8 cellular contexts compared by ENCODE assay signal in the genomic region with DNA sequence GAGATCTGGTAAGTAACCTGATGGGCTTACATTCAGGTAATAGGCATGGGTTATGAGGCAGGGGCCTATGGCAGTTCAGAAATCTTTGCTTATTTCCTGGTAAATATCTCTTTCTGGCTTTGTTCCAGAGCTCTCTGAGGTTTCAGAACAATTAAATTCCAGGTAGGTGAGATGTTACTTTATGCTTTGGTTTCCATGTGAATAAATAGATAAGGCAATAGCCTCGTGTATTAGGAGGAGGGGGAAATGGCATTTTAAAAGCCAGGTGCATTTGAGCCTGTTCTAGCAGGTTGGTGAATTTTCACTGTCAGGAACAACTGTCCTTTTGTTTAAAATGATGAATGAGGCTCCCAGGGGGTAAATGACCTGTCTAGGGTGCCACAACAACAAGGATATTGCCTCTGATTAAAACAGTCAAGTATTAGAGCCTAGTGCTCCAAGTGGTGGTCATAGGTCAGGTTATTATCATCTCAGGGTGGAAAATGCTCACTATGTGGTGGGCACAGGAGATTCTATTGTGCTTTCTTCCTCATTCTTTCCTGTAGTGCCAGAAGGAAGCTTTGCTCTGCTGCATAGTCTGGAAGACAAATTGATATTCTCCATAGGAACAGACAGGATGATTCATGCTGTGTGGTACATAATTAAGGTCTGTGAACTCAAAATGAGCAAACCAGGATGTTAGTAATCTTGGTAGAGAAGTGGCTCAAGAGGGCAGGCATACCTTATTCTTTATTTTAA.
DNase-seq lines count a peak whose midpoint lies in the region; ATAC-seq, FAIRE-seq and TF ChIP-seq lines count a peak whose summit lies in the region.

No MANE protein-coding gene starts in this region.

- no peak for ATAC-seq in HG02588 (IDR thresholded peaks at IDR 0.05; ENCODE audit: unreplicated experiment)

- DNase-seq in COLO829 (ENCODE audit: low spot score) = peak; percentile 80
- DNase-seq in M059J (ENCODE audit: low read depth) = peak; percentile 88
- peak; percentile 83 for DNase-seq in islet precursor cell
- no peak for DNase-seq in immature natural killer cell
- DNase-seq in frontal cortex (ENCODE audit: low spot score in 2 of 2) = no peak
- no peak for DNase-seq in osteocyte (ENCODE audit: extremely low spot score, unreplicated experiment)

- FAIRE-seq in frontal cortex (lab: Jason Lieb, UNC) = no peak

- no peak overlapping the region for H3K4me3 Mint-ChIP-seq in immature natural killer cell
- H3K4me3 Mint-ChIP-seq in osteocyte (ENCODE audit: unreplicated experiment) = no peak overlapping the region

- H3K27ac Mint-ChIP-seq in immature natural killer cell = no peak overlapping the region
- H3K27ac Mint-ChIP-seq in osteocyte (ENCODE audit: unreplicated experiment) = no peak overlapping the region

- H3K27me3 Mint-ChIP-seq in immature natural killer cell (ENCODE audit: low read depth in 3 of 3) (no peaks in the 10 kb centered on the region), osteocyte (ENCODE audit: unreplicated experiment) (no peaks in the 10 kb centered on the region)

- H3K27ac ChIP-seq in VCaP = peak overlapping the region; percentile 26; the same call in 1 of the 2 replicates

- H3K4me1 Mint-ChIP-seq in immature natural killer cell (no peaks in the 10 kb centered on the region), osteocyte (ENCODE audit: unreplicated experiment) (peaks cover 5% of the 10 kb centered on the region)

- no peak for TF ChIP-seq CTCF in VCaP (conservative IDR thresholded peaks at IDR 0.05)
- TF ChIP-seq CTCF in osteocyte (IDR thresholded peaks at IDR 0.05) = no peak

- peaks cover 0 to 9% (median 4%) of the 10 kb centered on the region in 6 donors for H3K9me3 Mint-ChIP-seq in immature natural killer cell
- no peaks in the 10 kb centered on the region for H3K9me3 Mint-ChIP-seq in osteocyte (ENCODE audit: unreplicated experiment)

- H3K36me3 Mint-ChIP-seq in immature natural killer cell (peaks cover 0 to 4% (median 0%) of the 10 kb centered on the region in 3 donors), osteocyte (ENCODE audit: unreplicated experiment) (no peaks in the 10 kb centered on the region)

Comparison
In these comparisons a context has a peak if more than half of its experiments do, and no peak if none do; other contexts are left out.
1. DNase-seq: peak in COLO829 (single experiment), M059J (single experiment) and islet precursor cell (single experiment); none in immature natural killer cell (0 of 3), frontal cortex (0 of 2) and osteocyte (single experiment).